In the genomic region with DNA sequence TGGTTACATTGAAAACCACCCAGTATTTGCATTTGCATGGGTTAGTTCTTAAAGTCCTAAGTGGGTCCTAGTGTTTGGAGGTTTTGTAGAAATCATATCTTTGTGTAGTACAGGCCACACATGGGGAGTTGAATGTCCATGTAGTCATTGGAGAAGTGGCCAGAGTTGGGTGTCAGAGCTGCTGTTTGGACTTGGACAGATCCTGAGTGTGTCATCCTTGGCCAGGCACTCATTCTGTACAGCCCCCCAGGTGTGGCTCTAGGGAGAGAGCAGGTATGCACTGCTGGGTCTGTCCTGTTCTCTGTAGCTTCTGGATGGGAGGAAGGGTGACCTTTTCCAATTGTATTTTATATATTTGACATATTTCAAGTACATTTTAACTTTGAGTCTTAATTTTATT, we compare ENCODE assay signal across 15 cellular contexts.
"Had no signal": no experiment of that assay in that cellular context is flagged by ENCODE, and none has a peak within 500 bp of the region (broad histone marks: within the 10 kb centered on the region; RNA-seq: fewer than 3 reads in every experiment).

No MANE protein-coding gene starts in this region.

- H3K36me3 Mint-ChIP-seq: neural progenitor cell had no signal

- H3K4me3 Mint-ChIP-seq: naive thymus-derived CD4-positive, alpha-beta T cell; neural progenitor cell had no signal

- H3K27me3 Mint-ChIP-seq: naive thymus-derived CD4-positive, alpha-beta T cell; progenitor cell of endocrine pancreas had no signal

- DNase-seq: effector CD4-positive, alpha-beta T cell; foreskin melanocyte; kidney glomerular epithelial cell; mammary epithelial cell; naive thymus-derived CD4-positive, alpha-beta T cell; occipital lobe; pancreas; right cardiac atrium; stimulated activated CD4-positive, alpha-beta T cell treated with anti-CD3 and anti-CD28 coated beads, Interleukin-2, amount 100 ng/mL, for 48 hours; stimulated activated naive CD8-positive, alpha-beta T cell treated with anti-CD3 and anti-CD28 coated beads, Interleukin-15, Interleukin-2, amounts not matched to agents 100 U/mL and 50 U/mL, for 24 hours; tibial artery; upper lobe of left lung; uterus had no signal

- H3K27ac Mint-ChIP-seq: neural progenitor cell, progenitor cell of endocrine pancreas had no signal

- ATAC-seq: naive thymus-derived CD4-positive, alpha-beta T cell; pancreas; right cardiac atrium; stimulated activated naive CD8-positive, alpha-beta T cell treated with anti-CD3 and anti-CD28 coated beads, Interleukin-15, Interleukin-2, amounts not matched to agents 100 U/mL and 50 U/mL, for 24 hours had no signal

- H3K9me3 Mint-ChIP-seq: naive thymus-derived CD4-positive, alpha-beta T cell; neural progenitor cell had no signal
